In the genomic region with DNA sequence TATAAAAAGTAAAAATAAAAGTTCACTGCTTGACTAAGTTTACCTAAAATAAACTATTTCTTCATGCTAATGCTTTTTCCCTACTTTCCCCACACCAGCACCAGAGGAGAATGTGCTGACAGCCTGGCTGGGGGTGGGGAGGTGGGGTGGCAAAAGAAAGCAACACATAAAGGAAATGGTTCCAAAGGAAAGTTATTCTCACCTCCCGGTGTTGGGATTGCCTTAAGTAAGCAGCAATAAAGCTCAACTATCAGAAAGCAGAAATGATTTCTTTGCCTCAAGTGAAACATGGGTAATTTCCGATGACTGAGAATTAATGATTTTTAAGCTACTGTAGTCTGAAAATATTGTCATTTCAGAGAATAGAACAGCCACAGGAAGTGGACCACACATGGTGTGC, we compare ENCODE assay signal across 21 cellular contexts.
DNase-seq lines count a peak whose midpoint lies in the region; ATAC-seq and TF ChIP-seq lines count a peak whose summit lies in the region.
"Had no signal": no experiment of that assay in that cellular context is flagged by ENCODE, and none has a peak within 500 bp of the region (broad histone marks: within the 10 kb centered on the region; RNA-seq: fewer than 3 reads in every experiment).

No MANE protein-coding gene starts in this region.

- intact Hi-C loops in left colon (cut with DNase I, micrococcal nuclease), result no loop called here

- no peak overlapping the region for H3K27ac Mint-ChIP-seq in glutamatergic neuron (ENCODE audit: unreplicated experiment)

- no peaks in the 10 kb centered on the region for H3K27me3 Mint-ChIP-seq in glutamatergic neuron (ENCODE audit: unreplicated experiment)

- H3K4me1 Mint-ChIP-seq in glutamatergic neuron (ENCODE audit: low read depth, unreplicated experiment), result no peaks in the 10 kb centered on the region

- no peak for TF ChIP-seq CTCF in smooth muscle cell (IDR thresholded peaks at IDR 0.05; ENCODE audit: borderline replicate concordance, insufficient read depth, poor library complexity, severe bottlenecking)
- no peak for TF ChIP-seq CTCF in glutamatergic neuron (IDR thresholded peaks at IDR 0.05; ENCODE audit: partially characterized antibody, unreplicated experiment)

- peak overlapping the region; percentile 72 for H3K4me2 ChIP-seq in smooth muscle cell

- peak; percentile 4 for DNase-seq in HCEC 1CT
- peak; percentile 32 for DNase-seq in dermis blood vessel endothelial cell
- DNase-seq in left colon, result peak in 1 of 2 donors; percentile 3
- DNase-seq in smooth muscle cell (lab: John Stamatoyannopoulos, UW; ENCODE audit: unreplicated experiment), result no peak
- DNase-seq in NCI-H226, result no peak
- DNase-seq in stimulated activated CD4-positive, alpha-beta T cell treated with anti-CD3 and anti-CD28 coated beads, Interleukin-1b, Interleukin-23, amount 100 ng/mL, for 48 hours, result no peak
- DNase-seq in glutamatergic neuron, result no peak
- DNase-seq: activated CD4-positive, alpha-beta T cell treated with anti-CD3 and anti-CD28 coated beads for 4 hours; activated effector memory CD4-positive, alpha-beta T cell treated with anti-CD3 and anti-CD28 coated beads, Interleukin-2, amount 50 U/mL, for 16 hours; Calu3; central memory CD4-positive, alpha-beta T cell; effector memory CD4-positive, alpha-beta T cell; HFFc6; hypothalamus; NCI-H1105 treated with DMSO at 0.1 percent for 48 hours; NCI-H82; stimulated activated CD4-positive, alpha-beta T cell treated with anti-CD3 and anti-CD28 coated beads, Interleukin-4, amount 100 ng/mL, for 1 hour; substantia nigra had no signal

- H3K9ac ChIP-seq in smooth muscle cell (ENCODE audit: low read depth), result peak overlapping the region; percentile 39
- H3K9ac ChIP-seq: parathyroid adenoma had no signal

- no peaks in the 10 kb centered on the region for H3F3A ChIP-seq in smooth muscle cell (ENCODE audit: low read depth)

- no peaks in the 10 kb centered on the region for H4K20me1 ChIP-seq in smooth muscle cell (ENCODE audit: low read depth)

- no peaks in the 10 kb centered on the region for H3K36me3 Mint-ChIP-seq in glutamatergic neuron (ENCODE audit: unreplicated experiment)

- H3K4me1 ChIP-seq in smooth muscle cell (ENCODE audit: low read depth), result peaks cover 24% of the 10 kb centered on the region
- H3K4me1 ChIP-seq: parathyroid adenoma had no signal

- H3K9me3 Mint-ChIP-seq in glutamatergic neuron (ENCODE audit: unreplicated experiment), result no peaks in the 10 kb centered on the region
- H3K9me3 Mint-ChIP-seq: HFFc6 had no signal

- H3K27ac ChIP-seq in smooth muscle cell (ENCODE audit: low read depth), result peak overlapping the region; percentile 82
- H3K27ac ChIP-seq: parathyroid adenoma had no signal

- no peak overlapping the region for H3K4me3 ChIP-seq in smooth muscle cell
- H3K4me3 ChIP-seq: GM12878 had no signal

- H3K79me2 ChIP-seq in smooth muscle cell (ENCODE audit: low read depth), result no peaks in the 10 kb centered on the region
- H3K79me2 ChIP-seq: parathyroid adenoma had no signal

- no peaks in the 10 kb centered on the region for H3K36me3 ChIP-seq in smooth muscle cell (ENCODE audit: low read depth)

- H2AFZ ChIP-seq in smooth muscle cell (ENCODE audit: low read depth), result peak overlapping the region; percentile 57
- H2AFZ ChIP-seq: parathyroid adenoma had no signal

- ATAC-seq in left colon, result peak; percentile 56
- ATAC-seq: GM12878, Panc1 had no signal

- no peak overlapping the region for H3K4me3 Mint-ChIP-seq in glutamatergic neuron (ENCODE audit: unreplicated experiment)
- H3K4me3 Mint-ChIP-seq: HFFc6 had no signal

- no peaks in the 10 kb centered on the region for H3K9me3 ChIP-seq in smooth muscle cell (replicated peaks; ENCODE audit: low read depth)

- no peaks in the 10 kb centered on the region for H3K27me3 ChIP-seq in smooth muscle cell (ENCODE audit: low read depth)

- 50% methylated on average over 2 of the region's 2 CpGs for WGBS in smooth muscle cell (ENCODE audit: low lambda C conversion rate)

Comparison
In these comparisons a context has a peak if more than half of its experiments do, and no peak if none do; other contexts are left out.
1. DNase-seq: peak in HCEC 1CT (single experiment) and dermis blood vessel endothelial cell (single experiment); none in smooth muscle cell (single experiment), NCI-H226 (single experiment), stimulated activated CD4-positive, alpha-beta T cell treated with anti-CD3 and anti-CD28 coated beads, Interleukin-1b, Interleukin-23, amount 100 ng/mL, for 48 hours (single experiment) and glutamatergic neuron (single experiment).